1 cellular context compared by ENCODE assay signal in the genomic region with DNA sequence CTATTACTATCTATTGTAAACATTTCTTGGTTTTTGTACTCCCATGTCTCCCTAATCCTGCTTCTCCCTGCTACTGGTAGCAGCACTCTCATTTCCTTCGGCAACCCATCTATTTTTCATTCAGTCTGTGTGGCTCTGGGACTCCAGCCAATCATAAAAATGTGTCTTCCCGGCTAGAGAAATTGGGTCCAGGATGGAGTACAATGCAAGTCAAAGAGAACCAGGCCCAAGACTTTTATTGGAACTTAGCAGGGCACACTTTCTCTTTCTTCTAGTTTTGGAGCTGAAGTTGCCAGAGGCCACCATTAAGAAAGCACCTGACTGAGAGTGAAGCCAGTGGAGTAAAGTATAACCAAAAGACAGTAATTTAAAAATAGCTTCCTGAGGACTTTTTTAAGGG.
TF ChIP-seq lines count a peak whose summit lies in the region.

No MANE protein-coding gene starts in this region.

TF ChIP-seq in HepG2, 621 proteins besides CTCF, POLR2A, EP300 and RAD21 (continued from another document):
- no peak for TF ChIP-seq ZNF12 (CRISPR knock-in tag; IDR thresholded peaks at IDR 0.05)
- no peak for TF ChIP-seq ZNF776 (CRISPR knock-in tag; IDR thresholded peaks at IDR 0.05)
